Comparison of ENCODE assay signal across 2 cellular contexts in the genomic region with DNA sequence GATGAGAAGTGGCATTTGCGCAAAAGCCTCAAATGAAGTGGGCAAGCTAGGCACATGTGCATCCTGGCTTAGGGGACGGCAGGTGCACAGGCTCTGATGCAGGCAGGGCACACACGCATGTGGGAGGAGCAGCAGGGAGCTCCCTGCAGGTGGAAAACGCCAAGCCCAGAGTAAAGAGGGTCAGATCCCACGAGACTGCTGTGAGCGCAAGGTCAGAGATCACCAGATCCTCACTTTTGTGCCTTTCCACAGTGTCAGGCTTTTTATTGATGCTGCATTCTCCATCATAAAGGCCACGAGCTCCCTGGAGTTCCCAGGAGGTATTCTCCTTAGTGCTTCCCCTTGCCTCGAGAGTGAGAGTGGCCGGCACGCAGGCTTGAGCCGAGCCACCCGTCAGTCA.
TF ChIP-seq lines count a peak whose summit lies in the region.

No MANE protein-coding gene starts in this region.

TF ChIP-seq in GM23338, 12 proteins besides CTCF, POLR2A, EP300 and RAD21 (continues in another document):
- TF ChIP-seq, protein P1, sequence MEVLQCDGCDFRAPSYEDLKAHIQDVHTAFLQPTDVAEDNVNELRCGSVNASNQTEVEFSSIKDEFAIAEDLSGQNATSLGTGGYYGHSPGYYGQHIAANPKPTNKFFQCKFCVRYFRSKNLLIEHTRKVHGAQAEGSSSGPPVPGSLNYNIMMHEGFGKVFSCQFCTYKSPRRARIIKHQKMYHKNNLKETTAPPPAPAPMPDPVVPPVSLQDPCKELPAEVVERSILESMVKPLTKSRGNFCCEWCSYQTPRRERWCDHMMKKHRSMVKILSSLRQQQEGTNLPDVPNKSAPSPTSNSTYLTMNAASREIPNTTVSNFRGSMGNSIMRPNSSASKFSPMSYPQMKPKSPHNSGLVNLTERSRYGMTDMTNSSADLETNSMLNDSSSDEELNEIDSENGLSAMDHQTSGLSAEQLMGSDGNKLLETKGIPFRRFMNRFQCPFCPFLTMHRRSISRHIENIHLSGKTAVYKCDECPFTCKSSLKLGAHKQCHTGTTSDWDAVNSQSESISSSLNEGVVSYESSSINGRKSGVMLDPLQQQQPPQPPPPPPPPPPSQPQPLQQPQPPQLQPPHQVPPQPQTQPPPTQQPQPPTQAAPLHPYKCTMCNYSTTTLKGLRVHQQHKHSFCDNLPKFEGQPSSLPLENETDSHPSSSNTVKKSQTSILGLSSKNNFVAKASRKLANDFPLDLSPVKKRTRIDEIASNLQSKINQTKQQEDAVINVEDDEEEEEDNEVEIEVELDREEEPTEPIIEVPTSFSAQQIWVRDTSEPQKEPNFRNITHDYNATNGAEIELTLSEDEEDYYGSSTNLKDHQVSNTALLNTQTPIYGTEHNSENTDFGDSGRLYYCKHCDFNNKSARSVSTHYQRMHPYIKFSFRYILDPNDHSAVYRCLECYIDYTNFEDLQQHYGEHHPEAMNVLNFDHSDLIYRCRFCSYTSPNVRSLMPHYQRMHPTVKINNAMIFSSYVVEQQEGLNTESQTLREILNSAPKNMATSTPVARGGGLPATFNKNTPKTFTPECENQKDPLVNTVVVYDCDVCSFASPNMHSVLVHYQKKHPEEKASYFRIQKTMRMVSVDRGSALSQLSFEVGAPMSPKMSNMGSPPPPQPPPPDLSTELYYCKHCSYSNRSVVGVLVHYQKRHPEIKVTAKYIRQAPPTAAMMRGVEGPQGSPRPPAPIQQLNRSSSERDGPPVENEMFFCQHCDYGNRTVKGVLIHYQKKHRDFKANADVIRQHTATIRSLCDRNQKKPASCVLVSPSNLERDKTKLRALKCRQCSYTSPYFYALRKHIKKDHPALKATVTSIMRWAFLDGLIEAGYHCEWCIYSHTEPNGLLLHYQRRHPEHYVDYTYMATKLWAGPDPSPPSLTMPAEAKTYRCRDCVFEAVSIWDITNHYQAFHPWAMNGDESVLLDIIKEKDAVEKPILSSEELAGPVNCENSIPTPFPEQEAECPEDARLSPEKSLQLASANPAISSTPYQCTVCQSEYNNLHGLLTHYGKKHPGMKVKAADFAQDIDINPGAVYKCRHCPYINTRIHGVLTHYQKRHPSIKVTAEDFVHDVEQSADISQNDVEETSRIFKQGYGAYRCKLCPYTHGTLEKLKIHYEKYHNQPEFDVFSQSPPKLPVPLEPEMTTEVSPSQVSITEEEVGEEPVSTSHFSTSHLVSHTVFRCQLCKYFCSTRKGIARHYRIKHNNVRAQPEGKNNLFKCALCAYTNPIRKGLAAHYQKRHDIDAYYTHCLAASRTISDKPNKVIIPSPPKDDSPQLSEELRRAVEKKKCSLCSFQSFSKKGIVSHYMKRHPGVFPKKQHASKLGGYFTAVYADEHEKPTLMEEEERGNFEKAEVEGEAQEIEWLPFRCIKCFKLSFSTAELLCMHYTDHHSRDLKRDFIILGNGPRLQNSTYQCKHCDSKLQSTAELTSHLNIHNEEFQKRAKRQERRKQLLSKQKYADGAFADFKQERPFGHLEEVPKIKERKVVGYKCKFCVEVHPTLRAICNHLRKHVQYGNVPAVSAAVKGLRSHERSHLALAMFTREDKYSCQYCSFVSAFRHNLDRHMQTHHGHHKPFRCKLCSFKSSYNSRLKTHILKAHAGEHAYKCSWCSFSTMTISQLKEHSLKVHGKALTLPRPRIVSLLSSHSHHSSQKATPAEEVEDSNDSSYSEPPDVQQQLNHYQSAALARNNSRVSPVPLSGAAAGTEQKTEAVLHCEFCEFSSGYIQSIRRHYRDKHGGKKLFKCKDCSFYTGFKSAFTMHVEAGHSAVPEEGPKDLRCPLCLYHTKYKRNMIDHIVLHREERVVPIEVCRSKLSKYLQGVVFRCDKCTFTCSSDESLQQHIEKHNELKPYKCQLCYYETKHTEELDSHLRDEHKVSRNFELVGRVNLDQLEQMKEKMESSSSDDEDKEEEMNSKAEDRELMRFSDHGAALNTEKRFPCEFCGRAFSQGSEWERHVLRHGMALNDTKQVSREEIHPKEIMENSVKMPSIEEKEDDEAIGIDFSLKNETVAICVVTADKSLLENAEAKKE (CRISPR knock-in tag; IDR thresholded peaks at IDR 0.05): no peak
- TF ChIP-seq NANOG (IDR thresholded peaks at IDR 0.05; ENCODE audit: borderline replicate concordance): no peak
- TF ChIP-seq CREB1 (CRISPR knock-in tag; IDR thresholded peaks at IDR 0.05; ENCODE audit: low read depth): no peak
- TF ChIP-seq STAT1 (IDR thresholded peaks at IDR 0.05; ENCODE audit: unreplicated experiment): no peak
- no peak for TF ChIP-seq POLR2AphosphoS5 (IDR thresholded peaks at IDR 0.05; ENCODE audit: low read depth)
- TF ChIP-seq, protein P2, sequence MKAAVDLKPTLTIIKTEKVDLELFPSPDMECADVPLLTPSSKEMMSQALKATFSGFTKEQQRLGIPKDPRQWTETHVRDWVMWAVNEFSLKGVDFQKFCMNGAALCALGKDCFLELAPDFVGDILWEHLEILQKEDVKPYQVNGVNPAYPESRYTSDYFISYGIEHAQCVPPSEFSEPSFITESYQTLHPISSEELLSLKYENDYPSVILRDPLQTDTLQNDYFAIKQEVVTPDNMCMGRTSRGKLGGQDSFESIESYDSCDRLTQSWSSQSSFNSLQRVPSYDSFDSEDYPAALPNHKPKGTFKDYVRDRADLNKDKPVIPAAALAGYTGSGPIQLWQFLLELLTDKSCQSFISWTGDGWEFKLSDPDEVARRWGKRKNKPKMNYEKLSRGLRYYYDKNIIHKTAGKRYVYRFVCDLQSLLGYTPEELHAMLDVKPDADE (IDR thresholded peaks at IDR 0.05): no peak
- no peak for TF ChIP-seq EZH2phosphoT487 (IDR thresholded peaks at IDR 0.05; ENCODE audit: unreplicated experiment)
- no peak for TF ChIP-seq JUNB (IDR thresholded peaks at IDR 0.05; ENCODE audit: unreplicated experiment)
- no peak for TF ChIP-seq ZNF114 (CRISPR knock-in tag; IDR thresholded peaks at IDR 0.05)
- TF ChIP-seq, protein P3, sequence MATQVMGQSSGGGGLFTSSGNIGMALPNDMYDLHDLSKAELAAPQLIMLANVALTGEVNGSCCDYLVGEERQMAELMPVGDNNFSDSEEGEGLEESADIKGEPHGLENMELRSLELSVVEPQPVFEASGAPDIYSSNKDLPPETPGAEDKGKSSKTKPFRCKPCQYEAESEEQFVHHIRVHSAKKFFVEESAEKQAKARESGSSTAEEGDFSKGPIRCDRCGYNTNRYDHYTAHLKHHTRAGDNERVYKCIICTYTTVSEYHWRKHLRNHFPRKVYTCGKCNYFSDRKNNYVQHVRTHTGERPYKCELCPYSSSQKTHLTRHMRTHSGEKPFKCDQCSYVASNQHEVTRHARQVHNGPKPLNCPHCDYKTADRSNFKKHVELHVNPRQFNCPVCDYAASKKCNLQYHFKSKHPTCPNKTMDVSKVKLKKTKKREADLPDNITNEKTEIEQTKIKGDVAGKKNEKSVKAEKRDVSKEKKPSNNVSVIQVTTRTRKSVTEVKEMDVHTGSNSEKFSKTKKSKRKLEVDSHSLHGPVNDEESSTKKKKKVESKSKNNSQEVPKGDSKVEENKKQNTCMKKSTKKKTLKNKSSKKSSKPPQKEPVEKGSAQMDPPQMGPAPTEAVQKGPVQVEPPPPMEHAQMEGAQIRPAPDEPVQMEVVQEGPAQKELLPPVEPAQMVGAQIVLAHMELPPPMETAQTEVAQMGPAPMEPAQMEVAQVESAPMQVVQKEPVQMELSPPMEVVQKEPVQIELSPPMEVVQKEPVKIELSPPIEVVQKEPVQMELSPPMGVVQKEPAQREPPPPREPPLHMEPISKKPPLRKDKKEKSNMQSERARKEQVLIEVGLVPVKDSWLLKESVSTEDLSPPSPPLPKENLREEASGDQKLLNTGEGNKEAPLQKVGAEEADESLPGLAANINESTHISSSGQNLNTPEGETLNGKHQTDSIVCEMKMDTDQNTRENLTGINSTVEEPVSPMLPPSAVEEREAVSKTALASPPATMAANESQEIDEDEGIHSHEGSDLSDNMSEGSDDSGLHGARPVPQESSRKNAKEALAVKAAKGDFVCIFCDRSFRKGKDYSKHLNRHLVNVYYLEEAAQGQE (IDR thresholded peaks at IDR 0.05; ENCODE audit: unreplicated experiment): no peak

TF ChIP-seq in IMR-90, 13 proteins besides CTCF, POLR2A, EP300 and RAD21 (continued from another document):
- TF ChIP-seq CEBPB (IDR thresholded peaks at IDR 0.05; ENCODE audit: low read depth, low read length) (no peak), BHLHE40 (IDR thresholded peaks at IDR 0.05; ENCODE audit: low read depth, low read length) (no peak)
